17 cellular contexts compared by ENCODE assay signal in the genomic region with DNA sequence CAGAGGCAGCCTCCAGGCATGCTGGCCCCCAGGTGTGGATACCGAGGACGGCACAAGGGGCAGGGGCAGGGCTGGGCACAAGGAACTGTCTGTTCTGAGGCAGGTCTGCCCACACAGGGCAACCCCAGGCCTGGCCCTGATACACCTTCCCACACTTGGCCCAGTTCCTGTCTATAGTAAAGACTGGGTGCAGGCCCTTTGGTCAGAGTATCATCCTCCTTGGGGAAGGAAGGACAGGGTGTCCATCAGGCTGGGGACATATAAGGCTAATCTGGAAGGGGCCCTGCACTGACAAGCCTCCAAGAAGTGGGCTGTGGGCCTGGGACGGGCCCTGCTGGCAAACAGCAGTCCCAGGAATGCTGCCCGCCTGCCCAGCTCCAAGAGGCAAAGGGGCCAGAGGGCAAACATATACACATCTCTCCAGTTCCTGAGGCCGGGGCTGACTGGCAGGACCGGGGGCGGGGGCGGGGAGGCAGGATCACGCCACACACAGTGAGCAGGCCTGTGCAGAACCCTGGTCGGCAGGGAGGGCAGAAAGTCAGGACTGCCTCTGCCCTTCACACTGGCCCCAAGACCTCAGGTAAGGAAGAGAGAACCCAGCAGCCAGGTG. TPM values are rescaled to one million over a fixed set of nuclear protein-coding genes. Genes with fewer than 3 reads are reported as not detected.
A peak's percentile ranks its signal among the peaks of the same experiment; 100 is the strongest.
DNase-seq lines count a peak whose midpoint lies in the region; ATAC-seq, FAIRE-seq and TF ChIP-seq lines count a peak whose summit lies in the region.
"Had no signal": no experiment of that assay in that cellular context is flagged by ENCODE, and none has a peak within 500 bp of the region (broad histone marks: within the 10 kb centered on the region; RNA-seq: fewer than 3 reads in every experiment).

No MANE protein-coding gene starts in this region.

- H3K4me3 ChIP-seq in GM12878 (no peak overlapping the region), retinal pigment epithelial cell (ENCODE audit: low read length) (no peak overlapping the region)
- H3K4me3 ChIP-seq: left ventricle myocardium inferior had no signal

- SMC1A ChIA-PET in GM12878 (lab: Charles Lee; ENCODE audit: uncharacterized antibody, unreplicated experiment): no interaction called here

- no peak for TF ChIP-seq EP300 in GM12878 (IDR thresholded peaks at IDR 0.05; ENCODE audit: borderline replicate concordance in 1 of 2, control insufficient read depth in 1 of 2, low read depth in 2 of 2, low read length in 2 of 2)

- CTCF ChIA-PET in Calu3 (lab: Charles Lee) (interaction anchor here (0.9 to 1.5 kb wide), 2 partner anchors 12 to 20 kb away, joined by 4 read pairs; partner anchors contain the start of gene SDC1), GM12878 (lab: Yijun Ruan, JAX) (interaction anchor here (1.2 to 5.2 kb wide), 3 partner anchors 16 to 70 kb away, joined by 3 to 23 read pairs (median 7); partner anchors contain the start of gene SDC1)

- WGBS in GM12878 (ENCODE audit: insufficient coverage, insufficient replicate concordance, low lambda C conversion rate, missing lambda C conversion rate): 94% methylated on average over 5 of the region's 10 CpGs

- intact Hi-C loops in Calu3 (cut with micrococcal nuclease; ENCODE audit: unreplicated experiment): no loop called here
- intact Hi-C loops in GM12878 (cut with micrococcal nuclease; ENCODE audit: unreplicated experiment): no loop called here
- intact Hi-C loops in left colon (cut with DNase I, micrococcal nuclease): no loop called here

- H3K4me2 ChIP-seq in GM12878 (ENCODE audit: control insufficient read depth, insufficient read depth): no peak overlapping the region

- no peak for TF ChIP-seq RAD21 in GM12878 (IDR thresholded peaks at IDR 0.05; ENCODE audit: insufficient read depth, low read depth, low read length)

- TF ChIP-seq CTCF in Calu3 (IDR thresholded peaks at IDR 0.05; ENCODE audit: unreplicated experiment) (no peak), GM12878 (IDR thresholded peaks at IDR 0.05 in 2 of 3, conservative IDR thresholded peaks at IDR 0.05 in 1 of 3; ENCODE audit: control insufficient read depth in 2 of 3, extremely low read depth in 1 of 3, insufficient read depth in 1 of 3, low read depth in 3 of 3, low read length in 3 of 3) (no peak), retinal pigment epithelial cell (conservative IDR thresholded peaks at IDR 0.05; ENCODE audit: low read depth, low read length) (peak; percentile 17)

- H4K20me1 ChIP-seq in GM12878 (ENCODE audit: control insufficient read depth, insufficient read depth): no peaks in the 10 kb centered on the region

- H3K27ac ChIP-seq in GM12878 (ENCODE audit: control insufficient read depth, insufficient read depth): 0 out of 2 replicates have a peak overlapping the region, but pooled peaks have one; percentile 58
- H3K27ac ChIP-seq: left ventricle myocardium inferior had no signal

- H3K4me1 Mint-ChIP-seq in Calu3 (ENCODE audit: low read depth, unreplicated experiment): peaks cover 33% of the 10 kb centered on the region

- ATAC-seq in GM12878: no peak
- ATAC-seq in left colon: peak; percentile 51
- no peak for ATAC-seq in GM18498 (IDR thresholded peaks at IDR 0.05; ENCODE audit: unreplicated experiment)
- no peak for ATAC-seq in HG03442 (IDR thresholded peaks at IDR 0.05; ENCODE audit: unreplicated experiment)

- peaks cover 3% of the 10 kb centered on the region; the same call in 1 of the 2 replicates for H3K79me2 ChIP-seq in GM12878 (ENCODE audit: control insufficient read depth, insufficient read depth, low read length)

- H3K36me3 Mint-ChIP-seq in Calu3 (ENCODE audit: insufficient read depth, unreplicated experiment): peaks cover 21% of the 10 kb centered on the region
- H3K36me3 Mint-ChIP-seq: naive thymus-derived CD4-positive, alpha-beta T cell; stimulated activated naive B cell treated with anti-CD40 and anti-IgM and Interleukin-4, amounts not matched to agents 10 μg/mL and 1 μg/mL and 100 μg/mL, for 72 hours had no signal

- no peaks in the 10 kb centered on the region for H3K27me3 Mint-ChIP-seq in Calu3 (ENCODE audit: unreplicated experiment)
- H3K27me3 Mint-ChIP-seq: naive thymus-derived CD4-positive, alpha-beta T cell; stimulated activated naive B cell treated with anti-CD40 and anti-IgM and Interleukin-4, amounts not matched to agents 10 μg/mL and 1 μg/mL and 100 μg/mL, for 72 hours had no signal

- H3K9ac ChIP-seq in GM12878 (ENCODE audit: control insufficient read depth, insufficient read depth, low read length): no peak overlapping the region

- no peaks in the 10 kb centered on the region; a peak in 1 of 4 replicates for H3K36me3 ChIP-seq in GM12878 (ENCODE audit: control insufficient read depth in 2 of 2, insufficient read depth in 2 of 2, low read length in 1 of 2)
- H3K36me3 ChIP-seq: left ventricle myocardium inferior had no signal

- in situ Hi-C loops in GM12878 (cut with MboI): no loop called here

- H3K9me3 ChIP-seq in GM12878 (replicated peaks; ENCODE audit: control insufficient read depth, insufficient read depth, low read length): no peaks in the 10 kb centered on the region
- H3K9me3 ChIP-seq: left ventricle myocardium inferior had no signal

- POLR2A ChIA-PET in GM12878 (lab: Charles Lee): no interaction called here

- BruUV-seq in Calu3 (replicated peaks; lab: Mats Ljungman, UMichigan): no TSS peak
- BruUV-seq in GM12878 (replicated peaks; lab: Mats Ljungman, UMichigan): no TSS peak

- peak overlapping the region; percentile 36 for H3K27ac Mint-ChIP-seq in Calu3 (ENCODE audit: unreplicated experiment)
- H3K27ac Mint-ChIP-seq: activated T-helper 2 cell treated with anti-CD3 and anti-CD28 coated beads, Interferon-gamma antibody, Interleukin-2, Interleukin-4, amounts not matched to agents 10 μg/mL and 5 μg/mL and 100 μg/mL, durations not matched to agents 14 hours and 24 hours and 36 hours; naive thymus-derived CD4-positive, alpha-beta T cell had no signal

- no peak for TF ChIP-seq POLR2A in GM12878 (IDR thresholded peaks at IDR 0.05; ENCODE audit: low read depth, low read length)

- RAD21 ChIA-PET in GM12878 (lab: Charles Lee; ENCODE audit: unreplicated experiment): interaction anchor here (0.9 to 3.5 kb wide), 2 partner anchors 16 to 20 kb away, joined by 3 to 19 read pairs; no protein-coding TSS in a partner anchor

- DNase-seq in Calu3 (peak; percentile 49), GM12878 (ENCODE audit: low read depth, low spot score) (no peak), left colon (no peak), retinal pigment epithelial cell (ENCODE audit: low read depth) (no peak), CD1c-positive myeloid dendritic cell (ENCODE audit: extremely low spot score) (no peak), KG1 (lab: John Stamatoyannopoulos, UW) (no peak)
- DNase-seq: activated CD4-positive, CD25-positive, alpha-beta regulatory T cell treated with anti-CD3 and anti-CD28 coated beads, Interleukin-2, amount 50 U/mL, for 72 hours; foreskin fibroblast; left ventricle myocardium inferior; naive thymus-derived CD4-positive, alpha-beta T cell; NCI-H187; NCI-H510A; stimulated activated naive B cell treated with anti-CD40 and anti-IgM and Interleukin-4, amounts not matched to agents 10 μg/mL and 1 μg/mL and 100 μg/mL, for 72 hours; T-helper 9 cell had no signal

- H3K4me3 Mint-ChIP-seq in Calu3 (ENCODE audit: low read depth, unreplicated experiment): no peak overlapping the region
- H3K4me3 Mint-ChIP-seq: naive thymus-derived CD4-positive, alpha-beta T cell; stimulated activated naive B cell treated with anti-CD40 and anti-IgM and Interleukin-4, amounts not matched to agents 10 μg/mL and 1 μg/mL and 100 μg/mL, for 72 hours had no signal

- H3K9me3 Mint-ChIP-seq in Calu3 (ENCODE audit: low read depth, unreplicated experiment): no peaks in the 10 kb centered on the region
- H3K9me3 Mint-ChIP-seq: activated T-helper 2 cell treated with anti-CD3 and anti-CD28 coated beads, Interferon-gamma antibody, Interleukin-2, Interleukin-4, amounts not matched to agents 10 μg/mL and 5 μg/mL and 100 μg/mL, durations not matched to agents 14 hours and 24 hours and 36 hours; stimulated activated naive B cell treated with anti-CD40 and anti-IgM and Interleukin-4, amounts not matched to agents 10 μg/mL and 1 μg/mL and 100 μg/mL, for 72 hours had no signal

- peaks cover 38% of the 10 kb centered on the region for H3K4me1 ChIP-seq in GM12878 (ENCODE audit: control insufficient read depth, insufficient read depth, low read length)
- H3K4me1 ChIP-seq: left ventricle myocardium inferior had no signal

- FAIRE-seq in GM12878 (lab: Jason Lieb, UNC): no peak

- H3K27me3 ChIP-seq in GM12878 (replicated peaks in 1 of 2; ENCODE audit: control insufficient read depth in 2 of 2, insufficient read depth in 2 of 2, low read length in 1 of 2): no peaks in the 10 kb centered on the region

- H2AFZ ChIP-seq in GM12878 (ENCODE audit: control insufficient read depth, low read depth, low read length): no peak overlapping the region

TF ChIP-seq in GM12878, 131 proteins besides CTCF, POLR2A, EP300 and RAD21 (continues in another document):
- TF ChIP-seq EED (IDR thresholded peaks at IDR 0.05; ENCODE audit: low read depth) (no peak), RCOR1 (conservative IDR thresholded peaks at IDR 0.05; ENCODE audit: low read depth, low read length) (no peak)

RNA-seq across cellular contexts. Expression of gene SDC1, which starts 18.9 kb away (rescaled TPM):
- total RNA-seq in Calu3 (2022) (118 and 136 TPM in 2 replicates), GM12878 (2014; rRNA removed) (25.8 and 26.6 TPM in 2 replicates), GM12878 (2014; rRNA removed; fragmentation: Illumina TruSeq; extraction: Trizol) (9.6 and 12.4 TPM in 2 replicates), GM12878 (2021) (31.0 and 33.1 TPM in 2 replicates), left colon (100 to 1,000 TPM; 159 to 184 TPM)
- 75.7 and 78.9 TPM in 2 replicates for total RNA-seq in GM12878 (2013; cell fraction: nucleolus; rRNA removed)
- 11.9 TPM for polyA plus RNA-seq in GM12878 (2011; ENCODE audit: low read depth)
- polyA plus RNA-seq in GM12878 (2011; rRNA removed) (13.3 and 21.5 TPM in 2 replicates), GM12878 (2014; fragmentation: Illumina TruSeq; extraction: Trizol) (4.4 and 7.0 TPM in 2 replicates), GM12878 (2014; fragmentation: Nextera tagmentation; extraction: Ambion mirVana) (1 to 10 TPM in 1 of 2 experiments, under 1 TPM in 1; 0.85 to 2.2 TPM), GM12878 (2014; rRNA removed) (24.4 and 25.9 TPM in 2 replicates), GM12878 (2016; fragmentation: Nextera tagmentation; extraction: Ambion mirVana) (10 to 100 TPM; 33.8 to 36.8 TPM)
- 23.5 and 34.5 TPM in 2 replicates for polyA plus RNA-seq in GM12878 (2011; cell fraction: cytosol; rRNA removed)
- 21.3 and 28.2 TPM in 2 replicates for polyA plus RNA-seq in GM12878 (2011; cell fraction: nucleus; rRNA removed)
- polyA plus RNA-seq in GM12878 (2012): 18.7 and 26.5 TPM in 2 replicates
- polyA minus RNA-seq in GM12878 (2011; rRNA and poly(A)+ RNA removed): 10.0 and 19.3 TPM in 2 replicates
- 11.2 and 11.4 TPM in 2 replicates for polyA minus RNA-seq in GM12878 (2011; cell fraction: cytosol; rRNA and poly(A)+ RNA removed)
- 3.4 and 5.3 TPM in 2 replicates for polyA minus RNA-seq in GM12878 (2011; cell fraction: nucleus; rRNA and poly(A)+ RNA removed)
- polyA plus RNA-seq: naive thymus-derived CD4-positive, alpha-beta T cell had no signal
